18 cellular contexts compared by ENCODE assay signal in genomic region chr11:17263803-17264202, GRCh38. TPM values are rescaled to one million over a fixed set of nuclear protein-coding genes. Genes with fewer than 3 reads are reported as not detected.
DNase-seq lines count a peak whose midpoint lies in the region; TF ChIP-seq lines count a peak whose summit lies in the region.
"Had no signal": no experiment of that assay in that cellular context is flagged by ENCODE, and none has a peak within 500 bp of the region (broad histone marks: within the 10 kb centered on the region; RNA-seq: fewer than 3 reads in every experiment).

No MANE protein-coding gene starts in this region.

- dilution Hi-C loops in mammary epithelial cell (cut with HindIII; ENCODE audit: low sequenced_read_pairs) = no loop called here

- H3K4me2 ChIP-seq in mammary epithelial cell (ENCODE audit: insufficient read depth, low read depth, low read length) = peak overlapping the region; percentile 18
- H3K4me2 ChIP-seq: neural progenitor cell had no signal

- no peak overlapping the region for H2AFZ ChIP-seq in mammary epithelial cell (ENCODE audit: low read depth, low read length)
- H2AFZ ChIP-seq: neural progenitor cell had no signal

- H3K27me3 ChIP-seq in mammary epithelial cell (ENCODE audit: insufficient read depth, low read length) (no peaks in the 10 kb centered on the region), Caco-2 (replicated peaks; ENCODE audit: control insufficient read depth, insufficient read depth, low read length) (no peaks in the 10 kb centered on the region)
- H3K27me3 ChIP-seq: cardiac muscle cell, neural progenitor cell had no signal

- BruUV-seq in mammary epithelial cell (replicated peaks; lab: Mats Ljungman, UMichigan) = no TSS peak
- BruUV-seq in Caco-2 (replicated peaks; lab: Mats Ljungman, UMichigan) = no TSS peak

- intact Hi-C loops in mammary epithelial cell (cut with micrococcal nuclease) = no loop called here
- intact Hi-C loops in Caco-2 (cut with micrococcal nuclease; ENCODE audit: unreplicated experiment) = no loop called here

- no peak overlapping the region for H3K9ac ChIP-seq in mammary epithelial cell (ENCODE audit: insufficient read depth, low read length)
- H3K9ac ChIP-seq: neural progenitor cell had no signal

- no peaks in the 10 kb centered on the region for H3K9me3 Mint-ChIP-seq in T-helper 2 cell treated with Interferon-gamma antibody and Interleukin-4, amounts not matched to agents 5 μg/mL and 100 μg/mL, for 36 hours
- H3K9me3 Mint-ChIP-seq in Caco-2 (ENCODE audit: unreplicated experiment) = no peaks in the 10 kb centered on the region
- H3K9me3 Mint-ChIP-seq: CD4-positive, alpha-beta T cell; neural progenitor cell had no signal

- H3K36me3 Mint-ChIP-seq in T-helper 2 cell treated with Interferon-gamma antibody and Interleukin-4, amounts not matched to agents 5 μg/mL and 100 μg/mL, for 36 hours (ENCODE audit: low read depth) = peaks cover 1% of the 10 kb centered on the region
- H3K36me3 Mint-ChIP-seq in Caco-2 (ENCODE audit: insufficient read depth, unreplicated experiment) = no peaks in the 10 kb centered on the region
- H3K36me3 Mint-ChIP-seq: neural progenitor cell had no signal

- no peak overlapping the region for H3K27ac ChIP-seq in mammary epithelial cell (ENCODE audit: insufficient read depth, low read depth, low read length)
- H3K27ac ChIP-seq: cardiac muscle cell, epithelial cell of prostate, HL-60, lower lobe of right lung, neural progenitor cell, SK-N-MC had no signal

- no peak overlapping the region for H3K27ac Mint-ChIP-seq in T-helper 2 cell treated with Interferon-gamma antibody and Interleukin-4, amounts not matched to agents 5 μg/mL and 100 μg/mL, for 36 hours
- no peak overlapping the region for H3K27ac Mint-ChIP-seq in Caco-2 (ENCODE audit: unreplicated experiment)
- H3K27ac Mint-ChIP-seq: CD4-positive, alpha-beta T cell; neural progenitor cell had no signal

- H3K4me3 Mint-ChIP-seq in T-helper 2 cell treated with Interferon-gamma antibody and Interleukin-4, amounts not matched to agents 5 μg/mL and 100 μg/mL, for 36 hours = no peak overlapping the region
- H3K4me3 Mint-ChIP-seq in Caco-2 (ENCODE audit: unreplicated experiment) = no peak overlapping the region
- H3K4me3 Mint-ChIP-seq: CD4-positive, alpha-beta T cell; neural progenitor cell had no signal

- 44% methylated on average over 1 of the region's 1 CpG for WGBS in mammary epithelial cell (ENCODE audit: low coverage, missing lambda C conversion rate)

- H3K27me3 Mint-ChIP-seq in T-helper 2 cell treated with Interferon-gamma antibody and Interleukin-4, amounts not matched to agents 5 μg/mL and 100 μg/mL, for 36 hours (ENCODE audit: low read depth) = peaks cover 36% of the 10 kb centered on the region
- H3K27me3 Mint-ChIP-seq in Caco-2 (ENCODE audit: insufficient read depth, unreplicated experiment) = no peaks in the 10 kb centered on the region
- H3K27me3 Mint-ChIP-seq: CD4-positive, alpha-beta T cell had no signal

- no peaks in the 10 kb centered on the region for H4K20me1 ChIP-seq in mammary epithelial cell (ENCODE audit: insufficient read depth, low read length)

- H3K9me3 ChIP-seq in mammary epithelial cell (replicated peaks; ENCODE audit: insufficient read depth, low read length) (no peaks in the 10 kb centered on the region), Caco-2 (no peaks in the 10 kb centered on the region)
- H3K9me3 ChIP-seq: HAP-1, lower lobe of right lung had no signal

- H3K36me3 ChIP-seq in mammary epithelial cell (ENCODE audit: insufficient read depth, low read length) (no peaks in the 10 kb centered on the region), Caco-2 (ENCODE audit: control insufficient read depth, insufficient read depth, low read length) (no peaks in the 10 kb centered on the region)
- H3K36me3 ChIP-seq: cardiac muscle cell, HAP-1, lower lobe of right lung, neural progenitor cell had no signal

- peaks cover 16% of the 10 kb centered on the region for H3K4me1 Mint-ChIP-seq in T-helper 2 cell treated with Interferon-gamma antibody and Interleukin-4, amounts not matched to agents 5 μg/mL and 100 μg/mL, for 36 hours (ENCODE audit: low read depth)
- peaks cover 1% of the 10 kb centered on the region for H3K4me1 Mint-ChIP-seq in Caco-2 (ENCODE audit: low read depth, unreplicated experiment)
- H3K4me1 Mint-ChIP-seq: neural progenitor cell had no signal

- peak; percentile 83 for DNase-seq in ELR (ENCODE audit: low read depth)
- DNase-seq in NCI-H146 (lab: John Stamatoyannopoulos, UW) = peak; percentile 20
- DNase-seq in mammary epithelial cell = peak; percentile 85
- DNase-seq in kidney tubule cell (ENCODE audit: low spot score) = peak; percentile 67
- DNase-seq in NCI-H2107 treated with DMSO at 0.1 percent for 48 hours (lab: John Stamatoyannopoulos, UW; ENCODE audit: unreplicated experiment) = no peak
- no peak for DNase-seq in T-helper 2 cell treated with Interferon-gamma antibody and Interleukin-4, amounts not matched to agents 5 μg/mL and 100 μg/mL, for 36 hours (ENCODE audit: low spot score)
- DNase-seq in middle frontal gyrus (ENCODE audit: extremely low spot score, low spot score) = no peak
- no peak for DNase-seq in Caco-2
- DNase-seq: CD4-positive, alpha-beta T cell; lower lobe of right lung; MM.1S; stimulated activated naive CD4-positive, alpha-beta T cell treated with Interleukin-2 at 50 U/mL for 16 hours had no signal

- no peaks in the 10 kb centered on the region for H3K79me2 ChIP-seq in mammary epithelial cell (ENCODE audit: insufficient read depth, low read length)

- TF ChIP-seq CTCF in mammary epithelial cell (conservative IDR thresholded peaks at IDR 0.05 in 1 of 2, IDR thresholded peaks at IDR 0.05 in 1 of 2; ENCODE audit: extremely low read depth in 1 of 2, insufficient read depth in 1 of 2, low read depth in 1 of 2, low read length in 2 of 2) (no peak), Caco-2 (IDR thresholded peaks at IDR 0.05; ENCODE audit: insufficient read depth in 1 of 2, low read depth in 1 of 2, low read length in 1 of 2, severe bottlenecking in 1 of 2, unreplicated experiment in 1 of 2) (no peak)

- in situ Hi-C loops in mammary epithelial cell (cut with MboI; ENCODE audit: low sequenced_read_pairs in 2 of 2) = no loop called here

- H3K4me1 ChIP-seq in mammary epithelial cell (ENCODE audit: insufficient read depth, low read length) = peaks cover 8% of the 10 kb centered on the region
- peaks cover 11% of the 10 kb centered on the region for H3K4me1 ChIP-seq in Caco-2
- H3K4me1 ChIP-seq: lower lobe of right lung, neural progenitor cell had no signal

- POLR2A ChIA-PET in Caco-2 (lab: Charles Lee) = no interaction called here

- CTCF ChIA-PET in mammary epithelial cell (lab: Charles Lee; ENCODE audit: low non-redundant PET) (no interaction called here), Caco-2 (lab: Charles Lee) (interaction anchor here (0.5 kb wide), 1 partner anchor 353 kb away, joined by 3 read pairs; no protein-coding TSS in a partner anchor)

- no peak overlapping the region for H3K4me3 ChIP-seq in mammary epithelial cell (replicated peaks in 1 of 3; ENCODE audit: insufficient read depth in 1 of 3, low read depth in 2 of 3, low read length in 3 of 3)
- no peak overlapping the region for H3K4me3 ChIP-seq in Caco-2 (ENCODE audit: low read depth, low read length)
- H3K4me3 ChIP-seq: cardiac muscle cell, HAP-1, lower lobe of right lung, neural progenitor cell, SK-N-MC had no signal

RNA-seq across cellular contexts. Expression of gene NUCB2, which starts 12.7 kb away (rescaled TPM):
- total RNA-seq in mammary epithelial cell (10 to 100 TPM; 26.3 to 66.5 TPM), Caco-2 (2022) (54.5 and 66.6 TPM in 2 replicates)
- polyA plus RNA-seq in mammary epithelial cell = 22.4 TPM
- polyA minus RNA-seq in mammary epithelial cell = 25.2 TPM

RNA-seq across cellular contexts. Expression of gene PIK3C2A, which starts 56.0 kb away (rescaled TPM):
- total RNA-seq in mammary epithelial cell = 10 to 100 TPM; 57.7 to 59.3 TPM
- 20.1 TPM for polyA plus RNA-seq in mammary epithelial cell
- 31.6 TPM for polyA minus RNA-seq in mammary epithelial cell
- 138 and 140 TPM in 2 replicates for total RNA-seq in Caco-2 (2022)

Comparison
In these comparisons a context has a peak if more than half of its experiments do, and no peak if none do; other contexts are left out.
1. DNase-seq: peak in ELR (single experiment), NCI-H146 (single experiment), mammary epithelial cell (single experiment) and kidney tubule cell (single experiment); none in NCI-H2107 treated with DMSO at 0.1 percent for 48 hours (single experiment), T-helper 2 cell treated with Interferon-gamma antibody and Interleukin-4, amounts not matched to agents 5 μg/mL and 100 μg/mL, for 36 hours (single experiment), middle frontal gyrus (single experiment) and Caco-2 (0 of 2).